Comparison of ENCODE assay signal across 19 cellular contexts in the genomic region with DNA sequence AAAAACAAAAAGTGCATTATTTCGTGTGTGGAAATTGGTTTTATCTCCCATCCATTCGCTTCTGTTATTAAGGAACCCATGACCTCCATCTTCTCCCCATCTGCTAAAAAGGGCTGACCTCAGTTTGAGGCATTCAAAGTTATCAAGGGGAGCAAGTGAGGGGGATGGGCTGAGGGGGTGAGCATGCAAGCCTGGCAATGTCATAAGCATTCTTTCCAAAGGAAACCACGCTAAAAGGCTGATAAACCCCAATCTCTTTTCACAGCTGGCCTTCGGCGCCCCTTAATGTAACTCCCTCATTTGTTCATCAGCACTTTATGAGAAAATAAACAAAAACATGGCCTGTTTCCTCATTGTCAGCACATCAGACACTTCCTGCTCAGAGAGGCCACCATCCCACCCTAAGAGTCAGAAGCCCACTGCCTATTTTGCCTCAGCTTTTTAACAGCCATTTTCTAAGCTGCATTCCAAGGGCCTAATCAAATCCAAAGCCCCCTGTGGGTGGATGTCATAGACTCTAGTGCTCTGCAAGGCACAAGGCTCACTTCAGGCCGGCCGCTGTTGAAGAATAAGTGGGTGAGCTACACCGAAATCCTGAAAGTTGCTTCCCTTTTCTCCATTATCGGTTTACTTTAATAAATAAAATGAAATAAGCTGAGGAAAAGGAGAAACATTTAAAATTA.
"Had no signal": no experiment of that assay in that cellular context is flagged by ENCODE, and none has a peak within 500 bp of the region (broad histone marks: within the 10 kb centered on the region; RNA-seq: fewer than 3 reads in every experiment).

No MANE protein-coding gene starts in this region.

- H3K9me3 Mint-ChIP-seq: activated B cell treated with CpG ODN at 0.5 μM for 24 hours; activated CD4-positive, alpha-beta T cell treated with anti-CD3 and anti-CD28 coated beads, Interleukin-2, amount 10 ng/mL, durations not matched to agents 24 days and 14 days; activated CD8-positive, alpha-beta T cell treated with anti-CD3 and anti-CD28 coated beads for 36 hours; activated naive CD8-positive, alpha-beta T cell treated with anti-CD3 and anti-CD28 coated beads, Interleukin-2, amount 10 ng/mL, durations not matched to agents 7 days and 5 days; activated T-helper 2 cell treated with anti-CD3 and anti-CD28 coated beads, Interferon-gamma antibody, Interleukin-2, Interleukin-4, amounts not matched to agents 10 μg/mL and 5 μg/mL and 100 μg/mL, durations not matched to agents 14 hours and 24 hours and 36 hours; stimulated activated naive CD8-positive, alpha-beta T cell treated with anti-CD3 and anti-CD28 coated beads, Interleukin-15, amount 100 ng/mL, for 72 hours had no signal

- H3K36me3 Mint-ChIP-seq: activated naive CD8-positive, alpha-beta T cell treated with anti-CD3 and anti-CD28 coated beads, Interleukin-2, amount 10 ng/mL, durations not matched to agents 7 days and 5 days had no signal

- H3K4me3 Mint-ChIP-seq: activated B cell treated with CpG ODN at 0.5 μM for 24 hours; activated CD4-positive, alpha-beta T cell treated with anti-CD3 and anti-CD28 coated beads, Interleukin-2, amount 10 ng/mL, durations not matched to agents 24 days and 14 days; activated CD8-positive, alpha-beta T cell treated with anti-CD3 and anti-CD28 coated beads for 36 hours; activated naive CD8-positive, alpha-beta T cell treated with anti-CD3 and anti-CD28 coated beads, Interleukin-2, amount 10 ng/mL, durations not matched to agents 7 days and 5 days; stimulated activated naive CD8-positive, alpha-beta T cell treated with anti-CD3 and anti-CD28 coated beads, Interleukin-15, amount 100 ng/mL, for 72 hours had no signal

- H3K9me3 ChIP-seq: lower lobe of right lung, psoas muscle, testis, upper lobe of left lung had no signal

- H3K4me3 ChIP-seq: dorsolateral prefrontal cortex, lower lobe of right lung, psoas muscle, testis, upper lobe of left lung had no signal

- H3K27me3 ChIP-seq: testis, upper lobe of left lung had no signal

- H3K4me1 ChIP-seq: psoas muscle, testis had no signal

- H3K4me1 Mint-ChIP-seq: activated B cell treated with CpG ODN at 0.5 μM for 24 hours; activated CD4-positive, alpha-beta T cell treated with anti-CD3 and anti-CD28 coated beads, Interleukin-2, amount 10 ng/mL, durations not matched to agents 24 days and 14 days; activated naive CD8-positive, alpha-beta T cell treated with anti-CD3 and anti-CD28 coated beads, Interleukin-2, amount 10 ng/mL, durations not matched to agents 7 days and 5 days; stimulated activated naive CD8-positive, alpha-beta T cell treated with anti-CD3 and anti-CD28 coated beads, Interleukin-15, amount 100 ng/mL, for 72 hours had no signal

- H3K27ac Mint-ChIP-seq: activated B cell treated with CpG ODN at 0.5 μM for 24 hours; activated CD4-positive, alpha-beta T cell treated with anti-CD3 and anti-CD28 coated beads, Interleukin-2, amount 10 ng/mL, durations not matched to agents 24 days and 14 days; activated CD8-positive, alpha-beta T cell treated with anti-CD3 and anti-CD28 coated beads for 36 hours; activated naive CD8-positive, alpha-beta T cell treated with anti-CD3 and anti-CD28 coated beads, Interleukin-2, amount 10 ng/mL, durations not matched to agents 7 days and 5 days; activated T-helper 2 cell treated with anti-CD3 and anti-CD28 coated beads, Interferon-gamma antibody, Interleukin-2, Interleukin-4, amounts not matched to agents 10 μg/mL and 5 μg/mL and 100 μg/mL, durations not matched to agents 14 hours and 24 hours and 36 hours; stimulated activated naive CD8-positive, alpha-beta T cell treated with anti-CD3 and anti-CD28 coated beads, Interleukin-15, amount 100 ng/mL, for 72 hours had no signal

- H3K36me3 ChIP-seq: lower lobe of right lung, upper lobe of left lung had no signal

- DNase-seq: activated B cell treated with CpG ODN at 0.5 μM for 24 hours; activated CD4-positive, alpha-beta T cell treated with anti-CD3 and anti-CD28 coated beads, Interleukin-2, amount 10 ng/mL, durations not matched to agents 24 days and 14 days; activated CD8-positive, alpha-beta T cell treated with anti-CD3 and anti-CD28 coated beads for 36 hours; activated naive CD4-positive, alpha-beta T cell treated with Interleukin-2 at 50 U/mL for 16 hours; activated naive CD8-positive, alpha-beta T cell treated with anti-CD3 and anti-CD28 coated beads, Interleukin-2, amount 10 ng/mL, durations not matched to agents 7 days and 5 days; activated T-cell treated with anti-CD3 and anti-CD28 coated beads, Interleukin-2, amount 50 U/mL, for 1 hour; amygdala; dorsolateral prefrontal cortex; foreskin melanocyte; glutamatergic neuron; left colon; lower lobe of right lung; psoas muscle; right cardiac atrium; stimulated activated naive CD8-positive, alpha-beta T cell treated with anti-CD3 and anti-CD28 coated beads, Interleukin-15, amount 100 ng/mL, for 72 hours; T1000; testis; upper lobe of left lung had no signal

- H3K27ac ChIP-seq: dorsolateral prefrontal cortex, lower lobe of right lung, psoas muscle, testis, upper lobe of left lung had no signal
